19 cellular contexts compared by ENCODE assay signal in genomic region chr22:22761963-22762772, GRCh38.
A peak's percentile ranks its signal among the peaks of the same experiment; 100 is the strongest.
DNase-seq lines count a peak whose midpoint lies in the region; ATAC-seq, FAIRE-seq and TF ChIP-seq lines count a peak whose summit lies in the region.
"Had no signal": no experiment of that assay in that cellular context is flagged by ENCODE, and none has a peak within 500 bp of the region (broad histone marks: within the 10 kb centered on the region; RNA-seq: fewer than 3 reads in every experiment).

No MANE protein-coding gene starts in this region.

- no peak overlapping the region for H3K9ac ChIP-seq in GM12878 (ENCODE audit: control insufficient read depth, insufficient read depth, low read length)
- no peak overlapping the region for H3K9ac ChIP-seq in mesenchymal stem cell (ENCODE audit: low read length)
- H3K9ac ChIP-seq: KMS-11 had no signal

- no peak for FAIRE-seq in GM12878 (lab: Jason Lieb, UNC)
- FAIRE-seq: HepG2 had no signal

- H2BK15ac ChIP-seq in mesenchymal stem cell (ENCODE audit: low read depth, poor library complexity, severe bottlenecking) = no peak overlapping the region

- H3K4me3 ChIP-seq in GM12878 (no peak overlapping the region), mesenchymal stem cell (ENCODE audit: insufficient read depth in 1 of 2, low read depth in 1 of 2, low read length in 2 of 2) (no peak overlapping the region), prostate gland (no peak overlapping the region)
- H3K4me3 ChIP-seq: PC-9 had no signal

- no peak for ATAC-seq in activated CD8-positive, alpha-beta memory T cell treated with anti-CD3 and anti-CD28 coated beads, Interleukin-2, amount 10 ng/mL, durations not matched to agents 7 days and 5 days
- no peak for ATAC-seq in GM12878
- ATAC-seq in GM21576 (IDR thresholded peaks at IDR 0.05; ENCODE audit: unreplicated experiment) = no peak
- ATAC-seq: HepG2 had no signal

- H3K23ac ChIP-seq in mesenchymal stem cell (ENCODE audit: low read length in 2 of 2) = no peak overlapping the region

- H2AFZ ChIP-seq in GM12878 (ENCODE audit: control insufficient read depth, low read depth, low read length) (no peak overlapping the region), mesenchymal stem cell (ENCODE audit: low read depth, low read length) (no peak overlapping the region)
- H2AFZ ChIP-seq: PC-9 had no signal

- in situ Hi-C loops in GM12878 (cut with MboI) = no loop called here

- no peaks in the 10 kb centered on the region for H3K36me3 Mint-ChIP-seq in activated CD8-positive, alpha-beta memory T cell treated with anti-CD3 and anti-CD28 coated beads, Interleukin-2, amount 10 ng/mL, durations not matched to agents 7 days and 5 days

- CTCF ChIA-PET in activated CD8-positive, alpha-beta memory T cell treated with anti-CD3 and anti-CD28 coated beads, Interleukin-2, amount 10 ng/mL, durations not matched to agents 7 days and 5 days (lab: Charles Lee) = interaction anchor here (0.7 to 3.4 kb wide), 4 partner anchors 10 to 122 kb away, joined by 3 to 34 read pairs (median 10); no protein-coding TSS in a partner anchor
- CTCF ChIA-PET in GM12878 (lab: Yijun Ruan, JAX) = interaction anchor here (0.9 to 1.3 kb wide), 4 partner anchors 8 to 192 kb away, joined by 3 to 4 read pairs (median 3); no protein-coding TSS in a partner anchor

- H3K27me3 Mint-ChIP-seq in activated CD8-positive, alpha-beta memory T cell treated with anti-CD3 and anti-CD28 coated beads, Interleukin-2, amount 10 ng/mL, durations not matched to agents 7 days and 5 days = peaks cover 2% of the 10 kb centered on the region

- no peak overlapping the region for H2BK12ac ChIP-seq in mesenchymal stem cell (ENCODE audit: low read length in 2 of 2)

- H4K20me1 ChIP-seq in GM12878 (ENCODE audit: control insufficient read depth, insufficient read depth) = no peaks in the 10 kb centered on the region

- no peak overlapping the region for H3K4ac ChIP-seq in mesenchymal stem cell (ENCODE audit: low read depth in 1 of 2, low read length in 2 of 2)

- RAD21 ChIA-PET in GM12878 (lab: Charles Lee; ENCODE audit: unreplicated experiment) = interaction anchor here (1.2 kb wide), 1 partner anchor 40 kb away, joined by 3 read pairs; no protein-coding TSS in a partner anchor

- H2BK120ac ChIP-seq in mesenchymal stem cell (ENCODE audit: low read depth, low read length) = no peak overlapping the region

- TF ChIP-seq RAD21 in GM12878 (IDR thresholded peaks at IDR 0.05; ENCODE audit: insufficient read depth, low read depth, low read length) = no peak

- H3K27me3 ChIP-seq in GM12878 (replicated peaks in 1 of 2; ENCODE audit: control insufficient read depth in 2 of 2, insufficient read depth in 2 of 2, low read length in 1 of 2) (no peaks in the 10 kb centered on the region), mesenchymal stem cell (ENCODE audit: control insufficient read depth in 1 of 2, insufficient read depth in 1 of 2, low read length in 2 of 2) (peaks cover under 1 to 22% of the 10 kb centered on the region in 2 experiments), prostate gland (replicated peaks; ENCODE audit: insufficient read depth) (no peaks in the 10 kb centered on the region)

- no peaks in the 10 kb centered on the region for H3K79me2 ChIP-seq in GM12878 (ENCODE audit: control insufficient read depth, insufficient read depth, low read length)

- BruUV-seq in GM12878 (replicated peaks; lab: Mats Ljungman, UMichigan) = no TSS peak

- SMC1A ChIA-PET in GM12878 (lab: Charles Lee; ENCODE audit: uncharacterized antibody, unreplicated experiment) = interaction anchor here (0.8 to 1.9 kb wide), 2 partner anchors 41 to 267 kb away, joined by 3 to 4 read pairs; no protein-coding TSS in a partner anchor

- POLR2A ChIA-PET in GM12878 (lab: Charles Lee) = interaction anchor here (0.5 kb wide), 1 partner anchor 81 kb away, joined by 4 read pairs; no protein-coding TSS in a partner anchor

- H3K27ac ChIP-seq in GM12878 (ENCODE audit: control insufficient read depth, insufficient read depth) (no peak overlapping the region), mesenchymal stem cell (ENCODE audit: low read length, poor library complexity, severe bottlenecking) (no peak overlapping the region), prostate gland (no peak overlapping the region)
- H3K27ac ChIP-seq: KMS-11, PC-9 had no signal

- WGBS in GM12878 (ENCODE audit: insufficient coverage, insufficient replicate concordance, low lambda C conversion rate, missing lambda C conversion rate) = 46% methylated on average over 8 of the region's 8 CpGs
- 48% methylated on average over 8 of the region's 8 CpGs for whole genome bisulfite sequencing in mesenchymal stem cell
- WGBS in prostate gland = 88% methylated on average over 8 of the region's 8 CpGs

- no peak overlapping the region for H3K4me3 Mint-ChIP-seq in activated CD8-positive, alpha-beta memory T cell treated with anti-CD3 and anti-CD28 coated beads, Interleukin-2, amount 10 ng/mL, durations not matched to agents 7 days and 5 days

- no peaks in the 10 kb centered on the region for H3K4me1 ChIP-seq in GM12878 (ENCODE audit: control insufficient read depth, insufficient read depth, low read length)
- no peaks in the 10 kb centered on the region for H3K4me1 ChIP-seq in mesenchymal stem cell (ENCODE audit: control insufficient read depth, insufficient read depth, low read depth, low read length)
- H3K4me1 ChIP-seq in prostate gland (replicated peaks) = no peaks in the 10 kb centered on the region
- H3K4me1 ChIP-seq: Caco-2 had no signal

- intact Hi-C loops in GM12878 (cut with micrococcal nuclease; ENCODE audit: unreplicated experiment) (no loop called here), prostate gland (cut with DNase I) (no loop called here)

- no peak overlapping the region for H2BK5ac ChIP-seq in mesenchymal stem cell (ENCODE audit: low read depth, low read length, poor library complexity, severe bottlenecking)

- no peak overlapping the region for H3K14ac ChIP-seq in mesenchymal stem cell (ENCODE audit: low read length in 2 of 2)

- no peak for TF ChIP-seq POLR2A in GM12878 (IDR thresholded peaks at IDR 0.05; ENCODE audit: low read depth, low read length)
- no peak for TF ChIP-seq POLR2A in prostate gland (IDR thresholded peaks at IDR 0.05)

- no peak overlapping the region for H4K8ac ChIP-seq in mesenchymal stem cell (ENCODE audit: low read length)

- no peaks in the 10 kb centered on the region for H3K9me3 ChIP-seq in GM12878 (replicated peaks; ENCODE audit: control insufficient read depth, insufficient read depth, low read length)
- no peaks in the 10 kb centered on the region for H3K9me3 ChIP-seq in mesenchymal stem cell (ENCODE audit: control insufficient read depth, low read length)
- no peaks in the 10 kb centered on the region for H3K9me3 ChIP-seq in prostate gland
- H3K9me3 ChIP-seq: Caco-2 had no signal

- peak overlapping the region; percentile 50 for H4K91ac ChIP-seq in mesenchymal stem cell (ENCODE audit: low read length)

- no peaks in the 10 kb centered on the region for H3K9me3 Mint-ChIP-seq in activated CD8-positive, alpha-beta memory T cell treated with anti-CD3 and anti-CD28 coated beads, Interleukin-2, amount 10 ng/mL, durations not matched to agents 7 days and 5 days (ENCODE audit: low read depth)

- no peaks in the 10 kb centered on the region for H3K79me1 ChIP-seq in mesenchymal stem cell (replicated peaks; ENCODE audit: low read length, poor library complexity, severe bottlenecking)

- TF ChIP-seq EP300 in GM12878 (IDR thresholded peaks at IDR 0.05; ENCODE audit: borderline replicate concordance in 1 of 2, control insufficient read depth in 1 of 2, low read depth in 2 of 2, low read length in 2 of 2) = no peak

- H2AK5ac ChIP-seq in mesenchymal stem cell (ENCODE audit: low read length, severe bottlenecking) = no peak overlapping the region

- H3K4me1 Mint-ChIP-seq in activated CD8-positive, alpha-beta memory T cell treated with anti-CD3 and anti-CD28 coated beads, Interleukin-2, amount 10 ng/mL, durations not matched to agents 7 days and 5 days = peaks cover 16% of the 10 kb centered on the region

- TF ChIP-seq CTCF in GM12878 (IDR thresholded peaks at IDR 0.05 in 2 of 3, conservative IDR thresholded peaks at IDR 0.05 in 1 of 3; ENCODE audit: control insufficient read depth in 2 of 3, extremely low read depth in 1 of 3, insufficient read depth in 1 of 3, low read depth in 3 of 3, low read length in 3 of 3) (no peak), prostate gland (IDR thresholded peaks at IDR 0.05) (no peak)

- no peak overlapping the region for H3K18ac ChIP-seq in mesenchymal stem cell (ENCODE audit: low read depth in 1 of 2, low read length in 2 of 2)

- peak; percentile 40 for DNase-seq in activated CD8-positive, alpha-beta memory T cell treated with anti-CD3 and anti-CD28 coated beads for 24 hours
- no peak for DNase-seq in activated CD8-positive, alpha-beta memory T cell treated with anti-CD3 and anti-CD28 coated beads, Interleukin-2, amount 10 ng/mL, durations not matched to agents 7 days and 5 days
- DNase-seq in GM12878 (ENCODE audit: low read depth, low spot score) (no peak), mesenchymal stem cell (no peak), CD1c-positive myeloid dendritic cell (ENCODE audit: extremely low spot score) (no peak), prostate gland (ENCODE audit: low spot score) (no peak)
- DNase-seq in activated CD4-positive, alpha-beta T cell treated with anti-CD3 and anti-CD28 coated beads for 1 hour = no peak
- DNase-seq: C1 segment of cervical spinal cord, Caco-2, DMS153, H7, NCI-H1436, NCI-H2029 treated with DMSO at 0.1 percent for 48 hours, NCI-H510A, NCI-H82, PC-9 had no signal

- H3K4me2 ChIP-seq in GM12878 (ENCODE audit: control insufficient read depth, insufficient read depth) (no peak overlapping the region), mesenchymal stem cell (ENCODE audit: low read length, poor library complexity, severe bottlenecking) (no peak overlapping the region)
- H3K4me2 ChIP-seq: KMS-11, PC-9 had no signal

- H3K27ac Mint-ChIP-seq in activated CD8-positive, alpha-beta memory T cell treated with anti-CD3 and anti-CD28 coated beads, Interleukin-2, amount 10 ng/mL, durations not matched to agents 7 days and 5 days = no peak overlapping the region

- no peaks in the 10 kb centered on the region for H3K36me3 ChIP-seq in GM12878 (ENCODE audit: control insufficient read depth in 2 of 2, insufficient read depth in 2 of 2, low read length in 1 of 2)
- no peaks in the 10 kb centered on the region for H3K36me3 ChIP-seq in mesenchymal stem cell (ENCODE audit: control insufficient read depth in 1 of 2, insufficient read depth in 2 of 2, low read depth in 1 of 2, low read length in 2 of 2)
- H3K36me3 ChIP-seq in prostate gland = no peaks in the 10 kb centered on the region

TF ChIP-seq in GM12878, 131 proteins besides CTCF, POLR2A, EP300 and RAD21:
- TF ChIP-seq SPI1 (IDR thresholded peaks at IDR 0.05; ENCODE audit: borderline replicate concordance, insufficient read depth, low read depth, low read length) = peak; percentile 37; the same call in 1 of the 2 replicates
- no peak for TF ChIP-seq TARDBP (IDR thresholded peaks at IDR 0.05; ENCODE audit: borderline replicate concordance)
